ENCODE assay signal across 1 cellular context in the genomic region with DNA sequence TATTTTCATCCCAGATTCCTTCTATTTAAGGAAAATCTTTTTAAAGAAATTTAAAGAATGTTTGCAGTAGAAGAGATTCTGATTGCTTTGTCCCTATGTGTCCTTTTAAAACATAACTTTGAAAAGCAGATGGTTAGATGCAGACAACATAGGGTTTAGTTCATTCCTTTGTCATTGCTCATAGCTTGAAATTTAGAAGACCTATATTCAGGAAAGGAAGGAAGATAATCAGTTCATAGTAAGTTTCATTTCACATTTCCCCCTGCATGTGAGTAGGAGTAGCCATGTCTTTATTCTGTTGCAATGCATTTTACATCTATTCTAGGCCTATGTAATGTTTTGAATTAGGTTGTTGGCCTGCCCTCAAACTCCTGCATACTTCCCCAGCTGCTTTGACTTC.
TF ChIP-seq lines count a peak whose summit lies in the region.

No MANE protein-coding gene starts in this region.

TF ChIP-seq in GM23338, 12 proteins besides CTCF, POLR2A, EP300 and RAD21:
- TF ChIP-seq, protein P1, sequence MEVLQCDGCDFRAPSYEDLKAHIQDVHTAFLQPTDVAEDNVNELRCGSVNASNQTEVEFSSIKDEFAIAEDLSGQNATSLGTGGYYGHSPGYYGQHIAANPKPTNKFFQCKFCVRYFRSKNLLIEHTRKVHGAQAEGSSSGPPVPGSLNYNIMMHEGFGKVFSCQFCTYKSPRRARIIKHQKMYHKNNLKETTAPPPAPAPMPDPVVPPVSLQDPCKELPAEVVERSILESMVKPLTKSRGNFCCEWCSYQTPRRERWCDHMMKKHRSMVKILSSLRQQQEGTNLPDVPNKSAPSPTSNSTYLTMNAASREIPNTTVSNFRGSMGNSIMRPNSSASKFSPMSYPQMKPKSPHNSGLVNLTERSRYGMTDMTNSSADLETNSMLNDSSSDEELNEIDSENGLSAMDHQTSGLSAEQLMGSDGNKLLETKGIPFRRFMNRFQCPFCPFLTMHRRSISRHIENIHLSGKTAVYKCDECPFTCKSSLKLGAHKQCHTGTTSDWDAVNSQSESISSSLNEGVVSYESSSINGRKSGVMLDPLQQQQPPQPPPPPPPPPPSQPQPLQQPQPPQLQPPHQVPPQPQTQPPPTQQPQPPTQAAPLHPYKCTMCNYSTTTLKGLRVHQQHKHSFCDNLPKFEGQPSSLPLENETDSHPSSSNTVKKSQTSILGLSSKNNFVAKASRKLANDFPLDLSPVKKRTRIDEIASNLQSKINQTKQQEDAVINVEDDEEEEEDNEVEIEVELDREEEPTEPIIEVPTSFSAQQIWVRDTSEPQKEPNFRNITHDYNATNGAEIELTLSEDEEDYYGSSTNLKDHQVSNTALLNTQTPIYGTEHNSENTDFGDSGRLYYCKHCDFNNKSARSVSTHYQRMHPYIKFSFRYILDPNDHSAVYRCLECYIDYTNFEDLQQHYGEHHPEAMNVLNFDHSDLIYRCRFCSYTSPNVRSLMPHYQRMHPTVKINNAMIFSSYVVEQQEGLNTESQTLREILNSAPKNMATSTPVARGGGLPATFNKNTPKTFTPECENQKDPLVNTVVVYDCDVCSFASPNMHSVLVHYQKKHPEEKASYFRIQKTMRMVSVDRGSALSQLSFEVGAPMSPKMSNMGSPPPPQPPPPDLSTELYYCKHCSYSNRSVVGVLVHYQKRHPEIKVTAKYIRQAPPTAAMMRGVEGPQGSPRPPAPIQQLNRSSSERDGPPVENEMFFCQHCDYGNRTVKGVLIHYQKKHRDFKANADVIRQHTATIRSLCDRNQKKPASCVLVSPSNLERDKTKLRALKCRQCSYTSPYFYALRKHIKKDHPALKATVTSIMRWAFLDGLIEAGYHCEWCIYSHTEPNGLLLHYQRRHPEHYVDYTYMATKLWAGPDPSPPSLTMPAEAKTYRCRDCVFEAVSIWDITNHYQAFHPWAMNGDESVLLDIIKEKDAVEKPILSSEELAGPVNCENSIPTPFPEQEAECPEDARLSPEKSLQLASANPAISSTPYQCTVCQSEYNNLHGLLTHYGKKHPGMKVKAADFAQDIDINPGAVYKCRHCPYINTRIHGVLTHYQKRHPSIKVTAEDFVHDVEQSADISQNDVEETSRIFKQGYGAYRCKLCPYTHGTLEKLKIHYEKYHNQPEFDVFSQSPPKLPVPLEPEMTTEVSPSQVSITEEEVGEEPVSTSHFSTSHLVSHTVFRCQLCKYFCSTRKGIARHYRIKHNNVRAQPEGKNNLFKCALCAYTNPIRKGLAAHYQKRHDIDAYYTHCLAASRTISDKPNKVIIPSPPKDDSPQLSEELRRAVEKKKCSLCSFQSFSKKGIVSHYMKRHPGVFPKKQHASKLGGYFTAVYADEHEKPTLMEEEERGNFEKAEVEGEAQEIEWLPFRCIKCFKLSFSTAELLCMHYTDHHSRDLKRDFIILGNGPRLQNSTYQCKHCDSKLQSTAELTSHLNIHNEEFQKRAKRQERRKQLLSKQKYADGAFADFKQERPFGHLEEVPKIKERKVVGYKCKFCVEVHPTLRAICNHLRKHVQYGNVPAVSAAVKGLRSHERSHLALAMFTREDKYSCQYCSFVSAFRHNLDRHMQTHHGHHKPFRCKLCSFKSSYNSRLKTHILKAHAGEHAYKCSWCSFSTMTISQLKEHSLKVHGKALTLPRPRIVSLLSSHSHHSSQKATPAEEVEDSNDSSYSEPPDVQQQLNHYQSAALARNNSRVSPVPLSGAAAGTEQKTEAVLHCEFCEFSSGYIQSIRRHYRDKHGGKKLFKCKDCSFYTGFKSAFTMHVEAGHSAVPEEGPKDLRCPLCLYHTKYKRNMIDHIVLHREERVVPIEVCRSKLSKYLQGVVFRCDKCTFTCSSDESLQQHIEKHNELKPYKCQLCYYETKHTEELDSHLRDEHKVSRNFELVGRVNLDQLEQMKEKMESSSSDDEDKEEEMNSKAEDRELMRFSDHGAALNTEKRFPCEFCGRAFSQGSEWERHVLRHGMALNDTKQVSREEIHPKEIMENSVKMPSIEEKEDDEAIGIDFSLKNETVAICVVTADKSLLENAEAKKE (CRISPR knock-in tag; IDR thresholded peaks at IDR 0.05) = no peak
